2 cellular contexts compared by ENCODE assay signal in genomic region chr11:65316311-65316978, GRCh38.
TF ChIP-seq lines count a peak whose summit lies in the region.

No MANE protein-coding gene starts in this region.

TF ChIP-seq in endothelial cell of umbilical vein, 7 proteins besides CTCF, POLR2A, EP300 and RAD21:
- TF ChIP-seq POLR2AphosphoS5 (IDR thresholded peaks at IDR 0.05; ENCODE audit: insufficient read depth, low read depth, low read length) (no peak), EZH2 (IDR thresholded peaks at IDR 0.05; ENCODE audit: borderline replicate concordance, low read depth, low read length, severe bottlenecking) (no peak), GATA2 (IDR thresholded peaks at IDR 0.05; ENCODE audit: insufficient read depth, insufficient read length, low read depth, low read length) (no peak), MAX (IDR thresholded peaks at IDR 0.05; ENCODE audit: insufficient read depth, insufficient read length) (no peak), MYC (IDR thresholded peaks at IDR 0.05; ENCODE audit: low read depth, low read length) (no peak), JUN (IDR thresholded peaks at IDR 0.05; ENCODE audit: borderline replicate concordance, insufficient read depth, insufficient read length, low read depth) (no peak), FOS (IDR thresholded peaks at IDR 0.05; ENCODE audit: borderline replicate concordance, insufficient read depth, low read length) (no peak)

TF ChIP-seq in neural cell, 6 proteins besides CTCF, POLR2A, EP300 and RAD21:
- TF ChIP-seq SMC3 (conservative IDR thresholded peaks at IDR 0.05; ENCODE audit: poor library complexity) (no peak), TAF1 (IDR thresholded peaks at IDR 0.05; ENCODE audit: low read depth) (no peak), REST (IDR thresholded peaks at IDR 0.05; ENCODE audit: borderline replicate concordance) (no peak), EZH2 (IDR thresholded peaks at IDR 0.05; ENCODE audit: borderline replicate concordance, insufficient read depth, low read length, poor library complexity, severe bottlenecking) (no peak), POLR2AphosphoS5 (IDR thresholded peaks at IDR 0.05) (no peak), MXI1 (conservative IDR thresholded peaks at IDR 0.05; ENCODE audit: poor library complexity, severe bottlenecking) (no peak)
TF ChIP-seq in neural cell: peak in this region for 0.
